Comparison of ENCODE assay signal across 20 cellular contexts in the genomic region with DNA sequence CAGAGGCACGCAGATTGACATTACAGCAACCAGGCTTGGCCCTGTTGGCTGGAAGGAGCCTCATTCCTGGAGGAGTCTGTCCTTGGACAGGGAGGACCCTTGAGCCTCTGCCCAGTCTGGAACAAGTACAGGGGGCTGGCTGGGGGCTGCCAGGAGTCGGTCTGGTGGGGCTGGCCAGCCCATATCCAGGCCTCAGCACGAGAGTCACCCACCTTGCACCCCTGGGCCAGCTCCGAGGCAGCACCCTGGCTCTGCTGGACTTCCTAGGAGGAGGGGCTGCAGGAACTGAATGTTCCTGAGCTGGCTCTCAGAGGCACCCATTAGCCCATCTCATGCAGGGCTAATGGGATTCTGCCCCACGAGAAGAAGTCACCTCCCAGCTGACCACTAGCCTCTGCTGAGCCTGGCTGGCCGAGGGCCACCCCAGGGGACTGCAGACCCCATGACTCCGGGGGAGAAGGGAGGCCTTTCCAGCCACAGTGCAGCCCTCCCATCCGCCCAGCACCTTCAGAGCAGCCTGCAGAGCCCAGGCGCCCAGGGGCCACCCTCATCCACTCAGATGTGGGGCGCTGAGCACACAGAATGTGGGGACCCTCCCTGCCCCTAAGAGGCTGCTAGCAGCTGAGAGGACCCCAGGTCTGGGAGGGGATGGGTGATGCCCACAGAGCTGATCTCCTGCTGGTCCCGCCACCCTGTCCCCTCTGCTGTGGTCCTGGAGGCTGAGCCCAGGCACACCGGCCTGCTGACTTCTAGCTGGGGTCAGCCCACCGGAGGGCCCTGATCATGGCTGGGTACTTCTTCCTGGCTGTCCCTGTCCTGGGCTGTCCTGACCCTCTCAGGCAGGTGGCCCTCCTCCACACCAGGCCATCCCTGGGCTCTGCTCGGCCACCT. TPM values are rescaled to one million over a fixed set of nuclear protein-coding genes. Genes with fewer than 3 reads are reported as not detected.
A peak's percentile ranks its signal among the peaks of the same experiment; 100 is the strongest.
DNase-seq lines count a peak whose midpoint lies in the region; ATAC-seq and TF ChIP-seq lines count a peak whose summit lies in the region.
"Had no signal": no experiment of that assay in that cellular context is flagged by ENCODE, and none has a peak within 500 bp of the region (broad histone marks: within the 10 kb centered on the region; RNA-seq: fewer than 3 reads in every experiment).

No MANE protein-coding gene starts in this region.

- H3K36me3 ChIP-seq in Peyer's patch (no peaks in the 10 kb centered on the region), left lung (no peaks in the 10 kb centered on the region), suprapubic skin (no peaks in the 10 kb centered on the region), prostate gland (no peaks in the 10 kb centered on the region)
- H3K36me3 ChIP-seq: BE2C had no signal

- H3K4me1 ChIP-seq in Peyer's patch (peaks cover 0 to 23% (median 1%) of the 10 kb centered on the region in 4 donors), left lung (peaks cover 25 to 34% of the 10 kb centered on the region in 2 donors), suprapubic skin (peaks cover 31% of the 10 kb centered on the region), prostate gland (replicated peaks) (peaks cover 2% of the 10 kb centered on the region)

- WGBS in suprapubic skin = 94% methylated on average over 8 of the region's 14 CpGs
- WGBS in prostate gland = 91% methylated on average over 12 of the region's 14 CpGs

- no peak for TF ChIP-seq POLR2A in Peyer's patch (IDR thresholded peaks at IDR 0.05)
- no peak for TF ChIP-seq POLR2A in suprapubic skin (IDR thresholded peaks at IDR 0.05)
- TF ChIP-seq POLR2A in prostate gland (IDR thresholded peaks at IDR 0.05) = no peak

- peak; percentile 19 for ATAC-seq in activated CD8-positive, alpha-beta T cell treated with anti-CD3 and anti-CD28 coated beads, Interleukin-2, amount 10 ng/mL, durations not matched to agents 7 days and 5 days
- no peak for ATAC-seq in activated CD8-positive, alpha-beta T cell treated with anti-CD3 and anti-CD28 coated beads for 36 hours
- ATAC-seq in left lung = no peak
- ATAC-seq: esophagus mucosa had no signal

- POLR2A ChIA-PET in activated CD8-positive, alpha-beta T cell treated with anti-CD3 and anti-CD28 coated beads, Interleukin-2, amount 10 ng/mL, durations not matched to agents 7 days and 5 days (lab: Charles Lee) = interaction anchor here (0.6 kb wide), 1 partner anchor 782 kb away, joined by 3 read pairs; no protein-coding TSS in a partner anchor
- POLR2A ChIA-PET in activated CD8-positive, alpha-beta T cell treated with anti-CD3 and anti-CD28 coated beads for 36 hours (lab: Charles Lee) = no interaction called here
- POLR2A ChIA-PET in activated CD4-positive, alpha-beta memory T cell treated with anti-CD3 and anti-CD28 coated beads, Interleukin-2, amount 10 ng/mL, durations not matched to agents 7 days and 5 days (lab: Charles Lee) = no interaction called here

- no peak for TF ChIP-seq CTCF in activated CD8-positive, alpha-beta T cell treated with anti-CD3 and anti-CD28 coated beads for 36 hours (IDR thresholded peaks at IDR 0.05)
- no peak for TF ChIP-seq CTCF in Peyer's patch (IDR thresholded peaks at IDR 0.05)
- no peak for TF ChIP-seq CTCF in left lung (IDR thresholded peaks at IDR 0.05)
- TF ChIP-seq CTCF in suprapubic skin (IDR thresholded peaks at IDR 0.05) = no peak
- no peak for TF ChIP-seq CTCF in prostate gland (IDR thresholded peaks at IDR 0.05)

- CTCF ChIA-PET in activated CD8-positive, alpha-beta T cell treated with anti-CD3 and anti-CD28 coated beads, Interleukin-2, amount 10 ng/mL, durations not matched to agents 7 days and 5 days (lab: Charles Lee) = no interaction called here
- CTCF ChIA-PET in activated CD8-positive, alpha-beta T cell treated with anti-CD3 and anti-CD28 coated beads for 36 hours (lab: Charles Lee) = no interaction called here
- CTCF ChIA-PET in activated CD4-positive, alpha-beta memory T cell treated with anti-CD3 and anti-CD28 coated beads, Interleukin-2, amount 10 ng/mL, durations not matched to agents 7 days and 5 days (lab: Charles Lee) = no interaction called here

- no peaks in the 10 kb centered on the region for H3K36me3 Mint-ChIP-seq in activated CD8-positive, alpha-beta T cell treated with anti-CD3 and anti-CD28 coated beads, Interleukin-2, amount 10 ng/mL, durations not matched to agents 7 days and 5 days (ENCODE audit: low read depth)
- no peaks in the 10 kb centered on the region for H3K36me3 Mint-ChIP-seq in activated CD8-positive, alpha-beta T cell treated with anti-CD3 and anti-CD28 coated beads for 36 hours (ENCODE audit: low read depth)
- no peaks in the 10 kb centered on the region for H3K36me3 Mint-ChIP-seq in activated CD4-positive, alpha-beta memory T cell treated with anti-CD3 and anti-CD28 coated beads, Interleukin-2, amount 10 ng/mL, durations not matched to agents 7 days and 5 days (ENCODE audit: low read depth)
- H3K36me3 Mint-ChIP-seq: activated CD4-positive, alpha-beta memory T cell treated with anti-CD3 and anti-CD28 coated beads for 36 hours had no signal

- peaks cover 12% of the 10 kb centered on the region for H3K27me3 Mint-ChIP-seq in activated CD8-positive, alpha-beta T cell treated with anti-CD3 and anti-CD28 coated beads, Interleukin-2, amount 10 ng/mL, durations not matched to agents 7 days and 5 days (ENCODE audit: low read depth)
- peaks cover 2% of the 10 kb centered on the region for H3K27me3 Mint-ChIP-seq in activated CD8-positive, alpha-beta T cell treated with anti-CD3 and anti-CD28 coated beads for 36 hours
- peaks cover 3% of the 10 kb centered on the region for H3K27me3 Mint-ChIP-seq in activated CD4-positive, alpha-beta memory T cell treated with anti-CD3 and anti-CD28 coated beads, Interleukin-2, amount 10 ng/mL, durations not matched to agents 7 days and 5 days

- intact Hi-C loops in activated CD8-positive, alpha-beta T cell treated with anti-CD3 and anti-CD28 coated beads for 36 hours (cut with micrococcal nuclease) = no loop called here
- intact Hi-C loops in left lung (cut with DNase I) (no loop called here), prostate gland (cut with DNase I) (loop anchor here (5.0 kb wide), 1 partner anchor 130 kb away; no protein-coding TSS in a partner anchor)

- no peaks in the 10 kb centered on the region for H3K9me3 Mint-ChIP-seq in activated CD8-positive, alpha-beta T cell treated with anti-CD3 and anti-CD28 coated beads, Interleukin-2, amount 10 ng/mL, durations not matched to agents 7 days and 5 days (ENCODE audit: insufficient read depth)
- H3K9me3 Mint-ChIP-seq in activated CD8-positive, alpha-beta T cell treated with anti-CD3 and anti-CD28 coated beads for 36 hours = no peaks in the 10 kb centered on the region
- no peaks in the 10 kb centered on the region for H3K9me3 Mint-ChIP-seq in activated CD4-positive, alpha-beta memory T cell treated with anti-CD3 and anti-CD28 coated beads, Interleukin-2, amount 10 ng/mL, durations not matched to agents 7 days and 5 days
- H3K9me3 Mint-ChIP-seq: activated CD4-positive, alpha-beta memory T cell treated with anti-CD3 and anti-CD28 coated beads for 36 hours had no signal

- H3K4me3 Mint-ChIP-seq in activated CD8-positive, alpha-beta T cell treated with anti-CD3 and anti-CD28 coated beads, Interleukin-2, amount 10 ng/mL, durations not matched to agents 7 days and 5 days = no peak overlapping the region
- no peak overlapping the region for H3K4me3 Mint-ChIP-seq in activated CD8-positive, alpha-beta T cell treated with anti-CD3 and anti-CD28 coated beads for 36 hours
- no peak overlapping the region for H3K4me3 Mint-ChIP-seq in activated CD4-positive, alpha-beta memory T cell treated with anti-CD3 and anti-CD28 coated beads, Interleukin-2, amount 10 ng/mL, durations not matched to agents 7 days and 5 days
- H3K4me3 Mint-ChIP-seq: activated CD4-positive, alpha-beta memory T cell treated with anti-CD3 and anti-CD28 coated beads for 36 hours had no signal

- H3K9me3 ChIP-seq in Peyer's patch (no peaks in the 10 kb centered on the region), left lung (no peaks in the 10 kb centered on the region), suprapubic skin (no peaks in the 10 kb centered on the region), prostate gland (no peaks in the 10 kb centered on the region)
- H3K9me3 ChIP-seq: BE2C had no signal

- H3K27ac ChIP-seq in Peyer's patch (no peak overlapping the region), left lung (no peak overlapping the region), suprapubic skin (no peak overlapping the region), prostate gland (no peak overlapping the region)

- H3K4me1 Mint-ChIP-seq in activated CD8-positive, alpha-beta T cell treated with anti-CD3 and anti-CD28 coated beads, Interleukin-2, amount 10 ng/mL, durations not matched to agents 7 days and 5 days (ENCODE audit: low read depth) = no peaks in the 10 kb centered on the region
- no peaks in the 10 kb centered on the region for H3K4me1 Mint-ChIP-seq in activated CD8-positive, alpha-beta T cell treated with anti-CD3 and anti-CD28 coated beads for 36 hours (ENCODE audit: low read depth)
- H3K4me1 Mint-ChIP-seq in activated CD4-positive, alpha-beta memory T cell treated with anti-CD3 and anti-CD28 coated beads, Interleukin-2, amount 10 ng/mL, durations not matched to agents 7 days and 5 days = no peaks in the 10 kb centered on the region

- no peak for DNase-seq in activated CD8-positive, alpha-beta T cell treated with anti-CD3 and anti-CD28 coated beads, Interleukin-2, amount 10 ng/mL, durations not matched to agents 7 days and 5 days
- no peak for DNase-seq in activated CD8-positive, alpha-beta T cell treated with anti-CD3 and anti-CD28 coated beads for 36 hours
- DNase-seq in Peyer's patch = peak in 2 of 3 donors; percentile 34 to 47
- peak; percentile 26 to 68 for DNase-seq in left lung
- DNase-seq in suprapubic skin (ENCODE audit: low spot score in 2 of 2) = peak; percentile 45 to 72
- DNase-seq in prostate gland (ENCODE audit: low spot score) = no peak
- DNase-seq in activated CD4-positive, alpha-beta memory T cell treated with anti-CD3 and anti-CD28 coated beads, Interleukin-2, amount 10 ng/mL, durations not matched to agents 7 days and 5 days = no peak
- no peak for DNase-seq in KG1 (lab: John Stamatoyannopoulos, UW)
- DNase-seq: activated CD4-positive, alpha-beta memory T cell treated with anti-CD3 and anti-CD28 coated beads for 36 hours; activated naive CD4-positive, alpha-beta T cell treated with anti-CD3 and anti-CD28 coated beads, Interleukin-2, amount 50 U/mL, for 16 hours; activated T-cell treated with anti-CD3 and anti-CD28 coated beads, Interleukin-2, amount 50 U/mL, for 1 hour; BE2C; cerebellar nuclear complex; effector memory CD4-positive, alpha-beta T cell; hippocampal formation; KBM-7; mammary epithelial cell; NCI-H146; NCI-H524 had no signal

- no peak overlapping the region for H3K27ac Mint-ChIP-seq in activated CD8-positive, alpha-beta T cell treated with anti-CD3 and anti-CD28 coated beads, Interleukin-2, amount 10 ng/mL, durations not matched to agents 7 days and 5 days
- H3K27ac Mint-ChIP-seq in activated CD8-positive, alpha-beta T cell treated with anti-CD3 and anti-CD28 coated beads for 36 hours = no peak overlapping the region
- no peak overlapping the region for H3K27ac Mint-ChIP-seq in activated CD4-positive, alpha-beta memory T cell treated with anti-CD3 and anti-CD28 coated beads, Interleukin-2, amount 10 ng/mL, durations not matched to agents 7 days and 5 days
- H3K27ac Mint-ChIP-seq: activated CD4-positive, alpha-beta memory T cell treated with anti-CD3 and anti-CD28 coated beads for 36 hours had no signal

- H3K4me3 ChIP-seq in Peyer's patch = no peak overlapping the region
- H3K4me3 ChIP-seq in left lung = no peak overlapping the region
- no peak overlapping the region for H3K4me3 ChIP-seq in suprapubic skin
- H3K4me3 ChIP-seq in prostate gland = no peak overlapping the region

- H3K27me3 ChIP-seq in Peyer's patch (no peaks in the 10 kb centered on the region), left lung (peaks cover 0 to 12% of the 10 kb centered on the region in 2 donors), suprapubic skin (peaks cover 13% of the 10 kb centered on the region), prostate gland (replicated peaks; ENCODE audit: insufficient read depth) (no peaks in the 10 kb centered on the region)

- TF ChIP-seq EP300 in suprapubic skin (IDR thresholded peaks at IDR 0.05) = no peak

RNA-seq across cellular contexts. Expression of a gene that starts 14.8 kb away (rescaled TPM):
- 1 to 10 TPM; 9.9 TPM for total RNA-seq in activated CD8-positive, alpha-beta T cell treated with anti-CD3 and anti-CD28 coated beads, Interleukin-2, amount 10 ng/mL, durations not matched to agents 7 days and 5 days
- 10 to 100 TPM in 1 of 2 experiments, 1 to 10 TPM in 1; 9.6 to 10.4 TPM for total RNA-seq in activated CD8-positive, alpha-beta T cell treated with anti-CD3 and anti-CD28 coated beads for 36 hours
- 10 to 100 TPM; 33.8 to 76.4 (median 38.1) TPM for total RNA-seq in Peyer's patch
- total RNA-seq in left lung = 10 to 100 TPM; 32.0 to 37.0 TPM
- 10 to 100 TPM; 28.1 to 39.1 (median 32.3) TPM for total RNA-seq in suprapubic skin
- 10 to 100 TPM; 49.5 to 83.3 TPM for total RNA-seq in prostate gland
- total RNA-seq in activated CD4-positive, alpha-beta memory T cell treated with anti-CD3 and anti-CD28 coated beads, Interleukin-2, amount 10 ng/mL, durations not matched to agents 7 days and 5 days = 1 to 10 TPM; 9.3 to 9.5 TPM

Comparison
In these comparisons a context has a peak if more than half of its experiments do, and no peak if none do; other contexts are left out.
1. DNase-seq: peak in Peyer's patch (2 of 3), left lung (2 of 2) and suprapubic skin (2 of 2); none in activated CD8-positive, alpha-beta T cell treated with anti-CD3 and anti-CD28 coated beads, Interleukin-2, amount 10 ng/mL, durations not matched to agents 7 days and 5 days (single experiment), activated CD8-positive, alpha-beta T cell treated with anti-CD3 and anti-CD28 coated beads for 36 hours (single experiment), prostate gland (single experiment), activated CD4-positive, alpha-beta memory T cell treated with anti-CD3 and anti-CD28 coated beads, Interleukin-2, amount 10 ng/mL, durations not matched to agents 7 days and 5 days (single experiment) and KG1 (single experiment).